ENCODE assay signal across 14 cellular contexts in genomic region chr1:12095822-12096263, GRCh38. TPM values are rescaled to one million over a fixed set of nuclear protein-coding genes. Genes with fewer than 3 reads are reported as not detected.
A peak's percentile ranks its signal among the peaks of the same experiment; 100 is the strongest.
DNase-seq lines count a peak whose midpoint lies in the region; ATAC-seq and TF ChIP-seq lines count a peak whose summit lies in the region.
"Had no signal": no experiment of that assay in that cellular context is flagged by ENCODE, and none has a peak within 500 bp of the region (broad histone marks: within the 10 kb centered on the region; RNA-seq: fewer than 3 reads in every experiment).

No MANE protein-coding gene starts in this region.

- no peak for TF ChIP-seq POLR2A in gastrocnemius medialis (IDR thresholded peaks at IDR 0.05)

- H3K9me3 ChIP-seq in gastrocnemius medialis: no peaks in the 10 kb centered on the region
- H3K9me3 ChIP-seq: body of pancreas had no signal

- H3K4me1 ChIP-seq in foreskin keratinocyte: no peaks in the 10 kb centered on the region
- H3K4me1 ChIP-seq in gastrocnemius medialis: no peaks in the 10 kb centered on the region
- H3K4me1 ChIP-seq: body of pancreas had no signal

- H3K27me3 ChIP-seq in H7 (ENCODE audit: control insufficient read depth, insufficient read depth, low read length) (no peaks in the 10 kb centered on the region), foreskin keratinocyte (no peaks in the 10 kb centered on the region), gastrocnemius medialis (no peaks in the 10 kb centered on the region)
- H3K27me3 ChIP-seq: body of pancreas had no signal

- intact Hi-C loops in gastrocnemius medialis (cut with DNase I; ENCODE audit: low total_unique reads): no loop called here

- H3K27ac ChIP-seq in foreskin keratinocyte: no peak overlapping the region
- no peak overlapping the region for H3K27ac ChIP-seq in gastrocnemius medialis
- H3K27ac ChIP-seq: body of pancreas, epithelial cell of prostate had no signal

- ATAC-seq in foreskin keratinocyte (peak; percentile 45), GM19035 (IDR thresholded peaks at IDR 0.05; ENCODE audit: unreplicated experiment) (no peak), gastrocnemius medialis (no peak)
- ATAC-seq: body of pancreas had no signal

- in situ Hi-C loops in GM13976 (cut with MboI; ENCODE audit: low sequenced_read_pairs, unreplicated experiment) (no loop called here), gastrocnemius medialis (cut with MboI; ENCODE audit: low sequenced_read_pairs in 4 of 4) (no loop called here)

- DNase-seq in AG20443 (ENCODE audit: low spot score): peak; percentile 37
- DNase-seq in H7: peak; percentile 67
- DNase-seq in RPMI7951 (ENCODE audit: low read depth): peak; percentile 31
- no peak for DNase-seq in foreskin keratinocyte
- DNase-seq in kidney tubule cell (ENCODE audit: low spot score): no peak
- no peak for DNase-seq in GM13976 (ENCODE audit: low spot score)
- DNase-seq in gastrocnemius medialis: no peak
- DNase-seq: activated T-cell treated with anti-CD3 and anti-CD28 coated beads, Interleukin-2, amount 50 U/mL, for 1 hour; body of pancreas; CD4-positive, alpha-beta memory T cell; islet precursor cell; NCI-H2081 had no signal

- TF ChIP-seq CTCF in foreskin keratinocyte (conservative IDR thresholded peaks at IDR 0.05): no peak
- no peak for TF ChIP-seq CTCF in GM13976 (IDR thresholded peaks at IDR 0.05; ENCODE audit: borderline replicate concordance, control extremely low read depth, extremely low read depth, insufficient read depth, missing control alignments)
- no peak for TF ChIP-seq CTCF in gastrocnemius medialis (IDR thresholded peaks at IDR 0.05 in 4 of 5, conservative IDR thresholded peaks at IDR 0.05 in 1 of 5)

- H3K4me3 ChIP-seq in H7 (ENCODE audit: insufficient read depth, low read depth, low read length) (no peak overlapping the region), gastrocnemius medialis (no peak overlapping the region)
- H3K4me3 ChIP-seq: body of pancreas had no signal

- no peaks in the 10 kb centered on the region; the same call in 1 of the 2 replicates for H3K36me3 ChIP-seq in H7 (replicated peaks; ENCODE audit: control insufficient read depth, insufficient read depth, low read length)
- H3K36me3 ChIP-seq in gastrocnemius medialis: no peaks in the 10 kb centered on the region

RNA-seq across cellular contexts. Expression of gene TNFRSF8, which starts 32.7 kb away (rescaled TPM):
- total RNA-seq in H7 (2014; rRNA removed; shearing (Covaris generic)): 14.6 and 16.0 TPM in 2 replicates
- not detected in 2 replicates for total RNA-seq in RPMI7951 (2014; rRNA removed; shearing (Covaris generic))
- 0.07 TPM in 2 replicates for total RNA-seq in foreskin keratinocyte
- 0.07 and 0.10 TPM in 2 replicates for polyA plus RNA-seq in foreskin keratinocyte
- 1 to 10 TPM; 1.1 to 2.6 (median 1.4) TPM for total RNA-seq in gastrocnemius medialis
- total RNA-seq: body of pancreas; CD4-positive, alpha-beta memory T cell had no signal
- polyA plus RNA-seq: CD4-positive, alpha-beta memory T cell had no signal

Comparison
In these comparisons a context has a peak if more than half of its experiments do, and no peak if none do; other contexts are left out.
1. DNase-seq: peak in AG20443 (single experiment), H7 (single experiment) and RPMI7951 (single experiment); none in foreskin keratinocyte (0 of 2), kidney tubule cell (single experiment), GM13976 (single experiment) and gastrocnemius medialis (0 of 2).